ENCODE assay signal across 25 cellular contexts in the genomic region with DNA sequence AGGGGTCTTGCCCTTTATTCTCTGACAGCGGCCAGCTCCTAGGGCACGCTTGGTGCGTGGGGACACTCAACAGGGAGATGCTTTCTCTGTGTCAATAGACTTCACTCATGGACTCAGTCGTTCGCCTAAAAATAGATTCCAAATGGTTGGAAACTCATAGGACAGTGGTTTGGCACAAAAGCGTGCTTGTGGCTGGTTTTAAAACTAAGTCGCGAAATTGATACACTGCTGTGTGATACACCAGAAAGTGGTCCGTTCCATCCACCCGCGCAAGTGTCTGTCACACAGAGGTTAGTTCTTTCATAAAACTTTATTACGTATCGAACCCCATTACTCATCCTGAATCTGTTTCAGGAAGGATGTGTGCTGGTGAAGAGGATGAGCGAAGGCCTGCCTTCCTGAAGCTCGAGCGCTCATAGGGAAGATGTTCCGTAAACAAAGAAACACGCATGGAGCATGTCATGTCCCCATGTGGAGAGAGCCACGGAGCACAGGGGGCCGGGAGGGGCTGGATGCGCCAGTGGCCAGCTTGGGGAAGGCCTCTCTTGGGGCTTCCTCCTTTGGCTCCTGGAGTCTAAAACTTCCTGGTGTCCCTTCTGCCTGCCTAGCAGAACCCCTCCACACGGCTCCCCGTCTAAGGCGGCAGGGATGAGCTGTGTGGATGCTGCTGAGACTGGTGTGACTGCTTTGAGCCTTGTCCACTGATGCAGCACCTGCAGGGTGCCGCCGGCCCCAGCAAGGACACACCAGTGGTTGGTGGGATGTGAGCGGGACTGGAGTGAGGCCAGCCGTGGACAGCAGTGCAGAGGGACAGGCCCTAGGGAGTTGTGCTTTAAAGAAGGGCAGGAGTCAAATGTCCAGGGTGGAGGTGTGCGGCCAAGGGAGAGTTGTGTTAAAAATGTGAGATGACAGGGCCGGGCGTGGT.
"Had no signal": no experiment of that assay in that cellular context is flagged by ENCODE, and none has a peak within 500 bp of the region (broad histone marks: within the 10 kb centered on the region; RNA-seq: fewer than 3 reads in every experiment).

No MANE protein-coding gene starts in this region.

- H3K27me3 ChIP-seq: esophagus muscularis mucosa, foreskin keratinocyte, heart right ventricle, left lung, right lobe of liver, vagina had no signal

- DNase-seq: activated CD4-positive, alpha-beta T cell treated with anti-CD3 and anti-CD28 coated beads for 48 hours; activated CD4-positive, alpha-beta T cell treated with anti-CD3 and anti-CD28 coated beads, Interleukin-2, amount 50 U/mL, for 48 hours; activated CD8-positive, alpha-beta memory T cell treated with anti-CD3 and anti-CD28 coated beads for 24 hours; activated CD8-positive, alpha-beta memory T cell treated with anti-CD3 and anti-CD28 coated beads, Interleukin-2, amount 50 U/mL, for 4 hours; activated gamma-delta T cell treated with Interleukin-2 at 50 U/mL for 16 hours; activated T-cell treated with anti-CD3 and anti-CD28 coated beads, Interleukin-2, amount 50 U/mL, for 1 hour; dermis blood vessel endothelial cell; effector CD4-positive, alpha-beta T cell; foreskin keratinocyte; heart right ventricle; left lung; naive B cell; right lobe of liver; stimulated activated CD4-positive, alpha-beta T cell treated with anti-CD3 and anti-CD28 coated beads, Interleukin-15, amount 100 ng/mL, for 24 hours; stimulated activated naive CD4-positive, alpha-beta T cell treated with Interleukin-2 at 50 U/mL for 16 hours; trophoblast cell had no signal

- H3K36me3 Mint-ChIP-seq: activated naive CD4-positive, alpha-beta T cell treated with anti-CD3 and anti-CD28 coated beads, Interleukin-2, amount 50 U/mL, for 72 hours; naive B cell had no signal

- ATAC-seq: activated naive CD4-positive, alpha-beta T cell treated with anti-CD3 and anti-CD28 coated beads, Interleukin-2, amount 50 U/mL, for 72 hours; foreskin keratinocyte; left lung; right lobe of liver had no signal

- H3K36me3 ChIP-seq: left lung, right lobe of liver, thoracic aorta, vagina had no signal

- H3K4me1 Mint-ChIP-seq: naive B cell had no signal

- H3K27ac ChIP-seq: esophagus muscularis mucosa, foreskin keratinocyte, heart right ventricle, left lung, right lobe of liver, SK-N-MC, thoracic aorta, vagina had no signal

- H3K9me3 ChIP-seq: esophagus muscularis mucosa, heart right ventricle, left lung, right lobe of liver, thoracic aorta, vagina had no signal

- H3K4me3 Mint-ChIP-seq: activated T-helper 1 cell treated with anti-CD3 and anti-CD28 coated beads, Interleukin-12 subunit alpha, Interleukin-12 subunit beta, Interleukin-2, Interleukin-4 antibody, amounts not matched to agents 30 ng/mL and 10 ng/mL and 1 ng/mL, durations not matched to agents 14 hours and 24 hours and 36 hours had no signal

- H3K4me1 ChIP-seq: esophagus muscularis mucosa, foreskin keratinocyte, heart right ventricle, left lung, right lobe of liver, vagina had no signal

- H3K4me3 ChIP-seq: esophagus muscularis mucosa, heart right ventricle, left lung, lung, right lobe of liver, SK-N-MC, smooth muscle cell, thoracic aorta, vagina had no signal

- H3K27ac Mint-ChIP-seq: activated naive CD4-positive, alpha-beta T cell treated with anti-CD3 and anti-CD28 coated beads, Interleukin-2, amount 50 U/mL, for 72 hours; activated T-helper 1 cell treated with anti-CD3 and anti-CD28 coated beads, Interleukin-12 subunit alpha, Interleukin-12 subunit beta, Interleukin-2, Interleukin-4 antibody, amounts not matched to agents 30 ng/mL and 10 ng/mL and 1 ng/mL, durations not matched to agents 14 hours and 24 hours and 36 hours; progenitor cell of endocrine pancreas had no signal

- H3K9me3 Mint-ChIP-seq: activated naive CD4-positive, alpha-beta T cell treated with anti-CD3 and anti-CD28 coated beads, Interleukin-2, amount 50 U/mL, for 72 hours; activated T-helper 1 cell treated with anti-CD3 and anti-CD28 coated beads, Interleukin-12 subunit alpha, Interleukin-12 subunit beta, Interleukin-2, Interleukin-4 antibody, amounts not matched to agents 30 ng/mL and 10 ng/mL and 1 ng/mL, durations not matched to agents 14 hours and 24 hours and 36 hours had no signal

- H3K27me3 Mint-ChIP-seq: progenitor cell of endocrine pancreas had no signal
